ENCODE assay signal across 15 cellular contexts in the genomic region with DNA sequence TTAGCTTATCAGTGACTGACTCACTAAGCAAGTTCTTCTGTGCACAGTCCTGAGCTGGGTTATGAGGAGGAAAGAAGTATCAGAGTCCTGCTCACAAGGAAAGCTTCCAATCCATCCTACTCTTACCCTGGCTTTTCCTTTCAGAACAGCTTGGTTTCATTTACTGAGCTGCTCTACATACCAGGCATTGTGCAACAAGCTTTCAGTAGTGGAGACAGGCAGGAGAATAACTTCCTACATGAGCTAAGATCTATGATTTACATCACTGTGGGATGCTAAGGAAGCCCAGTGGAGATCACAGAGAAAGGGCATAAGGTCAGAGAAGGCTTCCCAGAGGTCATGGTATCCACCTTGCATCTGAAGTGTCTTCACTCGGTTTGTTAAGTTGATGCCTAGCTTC.
"Had no signal": no experiment of that assay in that cellular context is flagged by ENCODE, and none has a peak within 500 bp of the region (broad histone marks: within the 10 kb centered on the region; RNA-seq: fewer than 3 reads in every experiment).

No MANE protein-coding gene starts in this region.

- H3K27ac ChIP-seq: dorsolateral prefrontal cortex, ovary, sigmoid colon had no signal

- H3K4me3 ChIP-seq: dorsolateral prefrontal cortex, lung, ovary, sigmoid colon had no signal

- H3K9me3 ChIP-seq: ovary, sigmoid colon had no signal

- H3K4me1 ChIP-seq: sigmoid colon had no signal

- ATAC-seq: activated naive CD8-positive, alpha-beta T cell treated with anti-CD3 and anti-CD28 coated beads, Interleukin-2, amount 50 U/mL, for 24 hours; activated T-helper 17 cell treated with anti-CD3 and anti-CD28 coated beads, Interleukin-2, amount 50 U/mL, for 72 hours; left cardiac atrium; stimulated activated memory B cell treated with anti-CD40 and anti-IgM and Interleukin-4, amounts not matched to agents 10 μg/mL and 1 μg/mL and 100 μg/mL, for 72 hours; T-helper 17 cell had no signal

- H3K27me3 ChIP-seq: dorsolateral prefrontal cortex, ovary, sigmoid colon had no signal

- DNase-seq: activated naive CD4-positive, alpha-beta T cell treated with Interleukin-2 at 50 U/mL for 16 hours; activated naive CD8-positive, alpha-beta T cell treated with anti-CD3 and anti-CD28 coated beads, Interleukin-2, amount 50 U/mL, for 24 hours; activated T-cell treated with anti-CD3 and anti-CD28 coated beads for 4 hours; dorsolateral prefrontal cortex; endodermal cell; erythroblast; head of caudate nucleus; left cardiac atrium; ovary; sigmoid colon; stimulated activated CD4-positive, alpha-beta T cell treated with anti-CD3 and anti-CD28 coated beads, Interleukin-2, amount 100 ng/mL, for 24 hours; T-helper 17 cell had no signal

- H3K36me3 ChIP-seq: ovary, sigmoid colon had no signal
